In genomic region chr9:136021891-136022681, GRCh38 we compare ENCODE assay signal across 1 cellular context.
TF ChIP-seq lines count a peak whose summit lies in the region.

No MANE protein-coding gene starts in this region.

TF ChIP-seq in SK-N-SH, 30 proteins besides CTCF, POLR2A, EP300 and RAD21 (continued from another document):
- no peak for TF ChIP-seq ZBTB33 (IDR thresholded peaks at IDR 0.05; ENCODE audit: borderline replicate concordance, low read depth)
- TF ChIP-seq RFX5 (IDR thresholded peaks at IDR 0.05; ENCODE audit: low read length), result no peak
- TF ChIP-seq TCF12 (IDR thresholded peaks at IDR 0.05), result no peak
- no peak for TF ChIP-seq YY1 (IDR thresholded peaks at IDR 0.05; ENCODE audit: low read depth)
- no peak for TF ChIP-seq CHD2 (IDR thresholded peaks at IDR 0.05; ENCODE audit: low read length, partially characterized antibody)
- no peak for TF ChIP-seq SMC3 (IDR thresholded peaks at IDR 0.05; ENCODE audit: low read depth, low read length)
- no peak for TF ChIP-seq ELF1 (IDR thresholded peaks at IDR 0.05)
- TF ChIP-seq EZH2phosphoT487 (IDR thresholded peaks at IDR 0.05; ENCODE audit: borderline replicate concordance, low read depth), result no peak
- no peak for TF ChIP-seq GATA2 (CRISPR knock-in tag; IDR thresholded peaks at IDR 0.05)
- no peak for TF ChIP-seq JUND (IDR thresholded peaks at IDR 0.05)
- no peak for TF ChIP-seq MAX (IDR thresholded peaks at IDR 0.05; ENCODE audit: low read depth)
